29 cellular contexts compared by ENCODE assay signal in the genomic region with DNA sequence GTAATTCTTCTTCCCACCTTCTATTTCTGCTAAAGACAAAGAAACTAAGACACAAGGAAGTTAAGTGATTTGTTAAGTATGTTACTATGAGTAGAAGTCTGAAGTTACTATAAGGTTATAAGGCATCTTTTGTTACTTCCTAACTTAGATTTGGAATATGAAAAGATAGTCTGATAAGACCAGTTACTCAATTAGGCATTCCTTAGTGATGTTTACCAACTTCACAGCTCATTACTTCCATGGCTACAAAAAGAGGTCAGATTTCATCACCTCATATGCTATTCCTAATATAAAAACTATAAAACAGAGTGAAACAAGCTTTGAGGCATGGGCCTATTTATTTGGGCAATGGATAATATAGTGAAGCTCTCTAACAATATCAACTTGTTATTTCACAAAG.
"Had no signal": no experiment of that assay in that cellular context is flagged by ENCODE, and none has a peak within 500 bp of the region (broad histone marks: within the 10 kb centered on the region; RNA-seq: fewer than 3 reads in every experiment).

No MANE protein-coding gene starts in this region.

- DNase-seq: activated CD4-positive, alpha-beta T cell treated with anti-CD3 and anti-CD28 coated beads, Interleukin-2, amount 10 ng/mL, durations not matched to agents 24 days and 14 days; activated CD4-positive, alpha-beta T cell treated with anti-CD3 and anti-CD28 coated beads, Interleukin-2, amount 50 U/mL, for 4 hours; activated CD8-positive, alpha-beta T cell treated with anti-CD3 and anti-CD28 coated beads for 36 hours; activated gamma-delta T cell; activated naive CD4-positive, alpha-beta T cell treated with Interleukin-2 at 50 U/mL for 16 hours; activated naive CD8-positive, alpha-beta T cell treated with anti-CD3 and anti-CD28 coated beads, Interleukin-2, amount 10 ng/mL, durations not matched to agents 7 days and 5 days; activated T-cell treated with anti-CD3 and anti-CD28 coated beads, Interleukin-2, amount 50 U/mL, for 1 hour; activated T-cell treated with anti-CD3 and anti-CD28 coated beads, Interleukin-2, amount 50 U/mL, for 72 hours; adrenal gland; anterior cingulate cortex; Karpas-422; NCI-H1105; NCI-H1436; NCI-H1694; NCI-H1930; NCI-H2081 treated with DMSO at 0.1 percent for 48 hours; NCI-H345; NCI-H524 treated with DMSO at 0.1 percent for 48 hours; Peyer's patch; RPMI8226; SHP77 treated with DMSO at 0.1 percent for 48 hours; SK-N-SH had no signal

- H3K9ac ChIP-seq: SK-N-SH had no signal

- H3K36me3 ChIP-seq: adrenal gland, SJSA1 had no signal

- H3K4me1 ChIP-seq: adrenal gland, Peyer's patch, SJSA1 had no signal

- H3K4me3 Mint-ChIP-seq: activated CD4-positive, alpha-beta T cell treated with anti-CD3 and anti-CD28 coated beads, Interleukin-2, amount 10 ng/mL, durations not matched to agents 24 days and 14 days; activated CD8-positive, alpha-beta T cell treated with anti-CD3 and anti-CD28 coated beads for 36 hours; activated naive CD4-positive, alpha-beta T cell treated with anti-CD3 and anti-CD28 coated beads, Interleukin-2, amount 50 U/mL, for 24 hours; activated naive CD8-positive, alpha-beta T cell treated with anti-CD3 and anti-CD28 coated beads, Interleukin-2, amount 10 ng/mL, durations not matched to agents 7 days and 5 days; activated T-cell treated with anti-CD3 and anti-CD28 coated beads, Interleukin-2, amount 50 U/mL, for 72 hours; activated T-helper 17 cell treated with anti-CD3 and anti-CD28 coated beads, Interleukin-2, amount 50 U/mL, for 72 hours; brain; central memory CD8-positive, alpha-beta T cell; T-helper 1 cell treated with Interleukin-12 subunit alpha and Interleukin-12 subunit beta and Interleukin-4 antibody, amounts not matched to agents 30 μg/mL and 1 μg/mL, for 36 hours; T-helper 2 cell treated with Interferon-gamma antibody and Interleukin-4, amounts not matched to agents 5 μg/mL and 100 μg/mL, for 36 hours had no signal

- H3K4me3 ChIP-seq: adrenal gland, Peyer's patch, SJSA1 had no signal

- H3K27ac Mint-ChIP-seq: activated CD4-positive, alpha-beta T cell treated with anti-CD3 and anti-CD28 coated beads, Interleukin-2, amount 10 ng/mL, durations not matched to agents 24 days and 14 days; activated CD8-positive, alpha-beta T cell treated with anti-CD3 and anti-CD28 coated beads for 36 hours; activated naive CD4-positive, alpha-beta T cell treated with anti-CD3 and anti-CD28 coated beads, Interleukin-2, amount 50 U/mL, for 24 hours; activated naive CD8-positive, alpha-beta T cell treated with anti-CD3 and anti-CD28 coated beads, Interleukin-2, amount 10 ng/mL, durations not matched to agents 7 days and 5 days; activated T-cell treated with anti-CD3 and anti-CD28 coated beads, Interleukin-2, amount 50 U/mL, for 72 hours; activated T-helper 17 cell treated with anti-CD3 and anti-CD28 coated beads, Interleukin-2, amount 50 U/mL, for 72 hours; brain; T-helper 1 cell treated with Interleukin-12 subunit alpha and Interleukin-12 subunit beta and Interleukin-4 antibody, amounts not matched to agents 30 μg/mL and 1 μg/mL, for 36 hours; T-helper 2 cell treated with Interferon-gamma antibody and Interleukin-4, amounts not matched to agents 5 μg/mL and 100 μg/mL, for 36 hours had no signal

- H3K27me3 Mint-ChIP-seq: activated CD4-positive, alpha-beta T cell treated with anti-CD3 and anti-CD28 coated beads, Interleukin-2, amount 10 ng/mL, durations not matched to agents 24 days and 14 days; activated CD8-positive, alpha-beta T cell treated with anti-CD3 and anti-CD28 coated beads for 36 hours; activated naive CD4-positive, alpha-beta T cell treated with anti-CD3 and anti-CD28 coated beads, Interleukin-2, amount 50 U/mL, for 24 hours; activated naive CD8-positive, alpha-beta T cell treated with anti-CD3 and anti-CD28 coated beads, Interleukin-2, amount 10 ng/mL, durations not matched to agents 7 days and 5 days; activated T-helper 17 cell treated with anti-CD3 and anti-CD28 coated beads, Interleukin-2, amount 50 U/mL, for 72 hours; brain; central memory CD8-positive, alpha-beta T cell had no signal

- H3K27ac ChIP-seq: Peyer's patch, SJSA1 had no signal

- ATAC-seq: activated CD8-positive, alpha-beta T cell treated with anti-CD3 and anti-CD28 coated beads for 36 hours; activated T-cell treated with anti-CD3 and anti-CD28 coated beads, Interleukin-2, amount 50 U/mL, for 72 hours; activated T-helper 17 cell treated with anti-CD3 and anti-CD28 coated beads, Interleukin-2, amount 50 U/mL, for 72 hours had no signal

- H3K9me3 Mint-ChIP-seq: activated CD4-positive, alpha-beta T cell treated with anti-CD3 and anti-CD28 coated beads, Interleukin-2, amount 10 ng/mL, durations not matched to agents 24 days and 14 days; activated CD8-positive, alpha-beta T cell treated with anti-CD3 and anti-CD28 coated beads for 36 hours; activated naive CD4-positive, alpha-beta T cell treated with anti-CD3 and anti-CD28 coated beads, Interleukin-2, amount 50 U/mL, for 24 hours; activated naive CD8-positive, alpha-beta T cell treated with anti-CD3 and anti-CD28 coated beads, Interleukin-2, amount 10 ng/mL, durations not matched to agents 7 days and 5 days; activated T-cell treated with anti-CD3 and anti-CD28 coated beads, Interleukin-2, amount 50 U/mL, for 72 hours; activated T-helper 17 cell treated with anti-CD3 and anti-CD28 coated beads, Interleukin-2, amount 50 U/mL, for 72 hours; central memory CD8-positive, alpha-beta T cell; T-helper 2 cell treated with Interferon-gamma antibody and Interleukin-4, amounts not matched to agents 5 μg/mL and 100 μg/mL, for 36 hours had no signal

- H3K4me2 ChIP-seq: SK-N-SH had no signal

- H3K9me3 ChIP-seq: adrenal gland, Peyer's patch, SJSA1, SK-N-SH had no signal

- H3K27me3 ChIP-seq: adrenal gland, Peyer's patch, SJSA1 had no signal

- H3K4me1 Mint-ChIP-seq: activated CD4-positive, alpha-beta T cell treated with anti-CD3 and anti-CD28 coated beads, Interleukin-2, amount 10 ng/mL, durations not matched to agents 24 days and 14 days; activated T-helper 17 cell treated with anti-CD3 and anti-CD28 coated beads, Interleukin-2, amount 50 U/mL, for 72 hours; brain; central memory CD8-positive, alpha-beta T cell had no signal
